ENCODE assay signal across 22 cellular contexts in the genomic region with DNA sequence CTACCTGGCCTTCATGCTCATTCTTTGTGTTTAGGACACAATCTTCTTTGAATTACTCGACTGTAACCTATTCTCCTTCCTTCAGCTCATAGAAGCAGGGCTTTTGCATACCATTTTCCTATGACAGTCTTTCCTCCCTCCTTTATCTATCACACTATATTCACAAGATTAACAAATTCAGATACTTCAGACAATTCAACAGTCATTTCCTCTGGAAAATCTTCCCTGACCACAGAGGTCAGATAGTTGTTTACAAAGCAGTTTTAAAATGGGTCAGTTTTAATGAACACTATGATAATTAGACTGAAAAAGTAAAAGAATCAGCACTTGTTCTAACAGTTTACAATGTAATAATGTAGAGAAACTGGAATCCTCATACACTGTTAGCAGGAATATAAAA. TPM values are rescaled to one million over a fixed set of nuclear protein-coding genes. Genes with fewer than 3 reads are reported as not detected.
DNase-seq lines count a peak whose midpoint lies in the region; ATAC-seq, FAIRE-seq and TF ChIP-seq lines count a peak whose summit lies in the region.
"Had no signal": no experiment of that assay in that cellular context is flagged by ENCODE, and none has a peak within 500 bp of the region (broad histone marks: within the 10 kb centered on the region; RNA-seq: fewer than 3 reads in every experiment).

No MANE protein-coding gene starts in this region.

- H3K9me3 ChIP-seq in DND-41 (ENCODE audit: insufficient read depth, low read length, severe bottlenecking) = peaks cover under 1% of the 10 kb centered on the region
- H3K9me3 ChIP-seq in OCI-LY7 (ENCODE audit: low read length) = peaks cover 10% of the 10 kb centered on the region
- H3K9me3 ChIP-seq in K562 (replicated peaks; ENCODE audit: control insufficient read depth, insufficient read depth, low read depth, low read length) = no peaks in the 10 kb centered on the region
- no peaks in the 10 kb centered on the region for H3K9me3 ChIP-seq in MM.1S (replicated peaks; ENCODE audit: insufficient read depth, low read length)
- H3K9me3 ChIP-seq: thoracic aorta had no signal

- H3K4me3 ChIP-seq in DND-41 (ENCODE audit: low read depth in 1 of 2, low read length in 2 of 2) (no peak overlapping the region), OCI-LY7 (ENCODE audit: low read depth, low read length, poor library complexity, severe bottlenecking) (peak overlapping the region; percentile 22), K562 (no peak overlapping the region), MM.1S (ENCODE audit: low read length) (no peak overlapping the region)
- H3K4me3 ChIP-seq: thoracic aorta had no signal

- H3K27ac Mint-ChIP-seq in activated CD4-positive, alpha-beta memory T cell treated with anti-CD3 and anti-CD28 coated beads for 36 hours = no peak overlapping the region
- H3K27ac Mint-ChIP-seq: activated CD8-positive, alpha-beta memory T cell treated with anti-CD3 and anti-CD28 coated beads, Interleukin-2, amount 10 ng/mL, durations not matched to agents 7 days and 5 days; stimulated activated naive B cell treated with anti-CD40 and anti-IgM and Interleukin-4, amounts not matched to agents 10 μg/mL and 1 μg/mL and 100 μg/mL, for 72 hours had no signal

- TF ChIP-seq CTCF in DND-41 (IDR thresholded peaks at IDR 0.05; ENCODE audit: borderline replicate concordance, extremely low read depth, low read length, poor library complexity, severe bottlenecking) (no peak), OCI-LY7 (conservative IDR thresholded peaks at IDR 0.05; ENCODE audit: low read length) (no peak), K562 (IDR thresholded peaks at IDR 0.05 in 2 of 3, conservative IDR thresholded peaks at IDR 0.05 in 1 of 3; ENCODE audit: insufficient read depth in 2 of 3, low read depth in 1 of 3, low read length in 3 of 3) (no peak), MM.1S (IDR thresholded peaks at IDR 0.05; ENCODE audit: low read length) (no peak)

- peaks cover 65% of the 10 kb centered on the region for H3K79me2 ChIP-seq in DND-41 (ENCODE audit: insufficient read depth, low read length)
- H3K79me2 ChIP-seq in OCI-LY7 (ENCODE audit: insufficient read depth, low read depth, low read length) = peaks cover 86% of the 10 kb centered on the region
- peaks cover 70% of the 10 kb centered on the region for H3K79me2 ChIP-seq in K562 (ENCODE audit: control insufficient read depth, insufficient read depth, low read length)
- peaks cover 40% of the 10 kb centered on the region for H3K79me2 ChIP-seq in MM.1S (ENCODE audit: low read length)

- ATAC-seq in DND-41 (ENCODE audit: insufficient read depth, low read depth) = no peak
- no peak for ATAC-seq in K562
- ATAC-seq: activated CD8-positive, alpha-beta memory T cell treated with anti-CD3 and anti-CD28 coated beads, Interleukin-2, amount 10 ng/mL, durations not matched to agents 7 days and 5 days; stimulated activated naive B cell treated with anti-CD40 and anti-IgM and Interleukin-4, amounts not matched to agents 10 μg/mL and 1 μg/mL and 100 μg/mL, for 72 hours had no signal

- H4K20me1 ChIP-seq in DND-41 (ENCODE audit: insufficient read depth, low read length) (peaks cover 9% of the 10 kb centered on the region; the same call in 1 of the 2 replicates), OCI-LY7 (ENCODE audit: insufficient read depth, low read length) (peaks cover 10% of the 10 kb centered on the region), K562 (replicated peaks; ENCODE audit: control insufficient read depth, insufficient read depth, low read length) (no peaks in the 10 kb centered on the region), MM.1S (ENCODE audit: insufficient read depth, low read length) (no peaks in the 10 kb centered on the region)

- POLR2A ChIA-PET in OCI-LY7 (lab: Charles Lee) = interaction anchor here (0.9 kb wide), 1 partner anchor 14 kb away, joined by 3 read pairs; no protein-coding TSS in a partner anchor
- POLR2A ChIA-PET in K562 (lab: Yijun Ruan, JAX) = no interaction called here
- POLR2A ChIA-PET in activated CD4-positive, alpha-beta memory T cell treated with anti-CD3 and anti-CD28 coated beads for 36 hours (lab: Charles Lee) = no interaction called here

- BruUV-seq in OCI-LY7 (replicated peaks; lab: Mats Ljungman, UMichigan) (no TSS peak), K562 (replicated peaks; lab: Mats Ljungman, UMichigan) (TSS peak; percentile 0)

- no peak overlapping the region for H3K9ac ChIP-seq in DND-41 (ENCODE audit: low read depth, low read length)
- peak overlapping the region in 1 of 2 experiments; percentile 62; a peak in 2 of 4 replicates for H3K9ac ChIP-seq in K562 (ENCODE audit: insufficient read depth in 1 of 2, low read depth in 2 of 2, low read length in 2 of 2)
- H3K9ac ChIP-seq in MM.1S (ENCODE audit: low read length) = no peak overlapping the region

- H3K4me1 ChIP-seq in DND-41 (ENCODE audit: insufficient read depth, low read length) (peaks cover 31% of the 10 kb centered on the region), OCI-LY7 (ENCODE audit: insufficient read depth, low read length, poor library complexity, severe bottlenecking) (peaks cover 29% of the 10 kb centered on the region), K562 (replicated peaks in 1 of 2; ENCODE audit: control insufficient read depth in 2 of 2, insufficient read depth in 2 of 2, low read length in 2 of 2) (no peaks in the 10 kb centered on the region; a peak in 1 of 5 replicates), MM.1S (ENCODE audit: low read length) (no peaks in the 10 kb centered on the region)

- intact Hi-C loops in OCI-LY7 (cut with micrococcal nuclease; ENCODE audit: unreplicated experiment) = no loop called here
- intact Hi-C loops in K562 (cut with micrococcal nuclease) = no loop called here
- intact Hi-C loops in activated CD4-positive, alpha-beta memory T cell treated with anti-CD3 and anti-CD28 coated beads for 36 hours (cut with micrococcal nuclease) = no loop called here

- in situ Hi-C loops in K562 (cut with MboI) = no loop called here

- 13% methylated on average over 1 of the region's 1 CpG for WGBS in K562 (ENCODE audit: insufficient coverage, low coverage, missing lambda C conversion rate)

- no peak for FAIRE-seq in K562 (lab: Jason Lieb, UNC)
- FAIRE-seq: H1, small intestine had no signal

- no peaks in the 10 kb centered on the region for H3K9me1 ChIP-seq in K562 (ENCODE audit: control insufficient read depth, insufficient read depth, low read length)

- DNase-seq in DND-41 (no peak), EL (peak; percentile 16), OCI-LY7 (ENCODE audit: low spot score) (no peak), K562 (ENCODE audit: extremely low read depth in 1 of 4, low spot score in 3 of 4) (no peak), SHP77 (lab: John Stamatoyannopoulos, UW) (no peak), MM.1S (no peak)
- no peak for DNase-seq in activated CD4-positive, alpha-beta memory T cell treated with anti-CD3 and anti-CD28 coated beads for 36 hours
- DNase-seq: activated CD4-positive, CD25-positive, alpha-beta regulatory T cell treated with anti-CD3 and anti-CD28 coated beads, Interleukin-2, amount 50 U/mL, for 72 hours; activated CD8-positive, alpha-beta memory T cell treated with anti-CD3 and anti-CD28 coated beads, Interleukin-2, amount 10 ng/mL, durations not matched to agents 7 days and 5 days; activated gamma-delta T cell; amygdala; CD4-positive, alpha-beta memory T cell; DMS153; glutamatergic neuron; NCI-H146; NCI-H510A; NK-92 treated with Interleukin-12 subunit alpha and Interleukin-12 subunit beta, amount 100 ng/mL, for 24 hours; nucleus accumbens; small intestine; stimulated activated naive B cell treated with anti-CD40 and anti-IgM and Interleukin-4, amounts not matched to agents 10 μg/mL and 1 μg/mL and 100 μg/mL, for 72 hours had no signal

- TF ChIP-seq POLR2A in K562 (conservative IDR thresholded peaks at IDR 0.05) = no peak

- H2AFZ ChIP-seq in DND-41 (ENCODE audit: low read depth, low read length) (no peak overlapping the region), OCI-LY7 (ENCODE audit: low read length) (no peak overlapping the region), K562 (ENCODE audit: low read depth, low read length) (no peak overlapping the region), MM.1S (ENCODE audit: low read length) (no peak overlapping the region)

- TF ChIP-seq EP300 in K562 (IDR thresholded peaks at IDR 0.05; ENCODE audit: low read length) = no peak

- H3K4me3 Mint-ChIP-seq in activated CD4-positive, alpha-beta memory T cell treated with anti-CD3 and anti-CD28 coated beads for 36 hours = no peak overlapping the region
- H3K4me3 Mint-ChIP-seq: activated CD8-positive, alpha-beta memory T cell treated with anti-CD3 and anti-CD28 coated beads, Interleukin-2, amount 10 ng/mL, durations not matched to agents 7 days and 5 days; stimulated activated naive B cell treated with anti-CD40 and anti-IgM and Interleukin-4, amounts not matched to agents 10 μg/mL and 1 μg/mL and 100 μg/mL, for 72 hours had no signal

- H3K27me3 ChIP-seq in DND-41 (ENCODE audit: insufficient read depth, low read length, poor library complexity) = no peaks in the 10 kb centered on the region
- no peaks in the 10 kb centered on the region for H3K27me3 ChIP-seq in K562 (ENCODE audit: control insufficient read depth in 2 of 2, insufficient read depth in 2 of 2, low read length in 2 of 2)
- H3K27me3 ChIP-seq in MM.1S (replicated peaks; ENCODE audit: insufficient read depth, low read length) = no peaks in the 10 kb centered on the region

- 0 out of 2 replicates have a peak, but pooled peaks cover 3% of the 10 kb centered on the region for H3F3A ChIP-seq in MM.1S (ENCODE audit: insufficient read depth, low read length)

- peaks cover 19% of the 10 kb centered on the region for H3K36me3 Mint-ChIP-seq in activated CD4-positive, alpha-beta memory T cell treated with anti-CD3 and anti-CD28 coated beads for 36 hours

- no peak overlapping the region for H3K27ac ChIP-seq in DND-41 (ENCODE audit: low read length)
- H3K27ac ChIP-seq in OCI-LY7 (ENCODE audit: low read depth, low read length, poor library complexity, severe bottlenecking) = no peak overlapping the region
- no peak overlapping the region for H3K27ac ChIP-seq in K562 (ENCODE audit: extremely low read depth, low read depth, low read length)
- H3K27ac ChIP-seq in MM.1S (ENCODE audit: low read length) = no peak overlapping the region
- H3K27ac ChIP-seq: thoracic aorta had no signal

- H3K4me2 ChIP-seq in DND-41 (ENCODE audit: insufficient read depth, low read length) (peak overlapping the region; percentile 66; the same call in 1 of the 2 replicates), OCI-LY7 (ENCODE audit: low read length) (peak overlapping the region; percentile 94; the same call in 1 of the 2 replicates), K562 (ENCODE audit: insufficient read depth, low read length) (peak overlapping the region; percentile 66), MM.1S (ENCODE audit: low read depth, low read length) (no peak overlapping the region)

- CTCF ChIA-PET in OCI-LY7 (lab: Charles Lee; ENCODE audit: unreplicated experiment) (no interaction called here), K562 (lab: Yijun Ruan, JAX; ENCODE audit: low intra/inter-chr PET ratio) (no interaction called here)
- CTCF ChIA-PET in activated CD4-positive, alpha-beta memory T cell treated with anti-CD3 and anti-CD28 coated beads for 36 hours (lab: Charles Lee) = no interaction called here

- H3K4me1 Mint-ChIP-seq in activated CD4-positive, alpha-beta memory T cell treated with anti-CD3 and anti-CD28 coated beads for 36 hours (ENCODE audit: low read depth) = peaks cover 28% of the 10 kb centered on the region

- no peak for TF ChIP-seq RAD21 in K562 (CRISPR knock-in tag; conservative IDR thresholded peaks at IDR 0.05 in 1 of 2, IDR thresholded peaks at IDR 0.05 in 1 of 2)

- H3K9me3 Mint-ChIP-seq in activated CD4-positive, alpha-beta memory T cell treated with anti-CD3 and anti-CD28 coated beads for 36 hours = peaks cover under 1% of the 10 kb centered on the region
- H3K9me3 Mint-ChIP-seq: stimulated activated naive B cell treated with anti-CD40 and anti-IgM and Interleukin-4, amounts not matched to agents 10 μg/mL and 1 μg/mL and 100 μg/mL, for 72 hours had no signal

- H3K27me3 Mint-ChIP-seq in activated CD4-positive, alpha-beta memory T cell treated with anti-CD3 and anti-CD28 coated beads for 36 hours = no peaks in the 10 kb centered on the region
- H3K27me3 Mint-ChIP-seq: activated CD8-positive, alpha-beta memory T cell treated with anti-CD3 and anti-CD28 coated beads, Interleukin-2, amount 10 ng/mL, durations not matched to agents 7 days and 5 days; CD4-positive, alpha-beta memory T cell; stimulated activated naive B cell treated with anti-CD40 and anti-IgM and Interleukin-4, amounts not matched to agents 10 μg/mL and 1 μg/mL and 100 μg/mL, for 72 hours had no signal

- H3K9me2 ChIP-seq in OCI-LY7 (ENCODE audit: insufficient read depth, low read length) (no peaks in the 10 kb centered on the region), MM.1S (replicated peaks; ENCODE audit: insufficient read depth, low read length) (no peaks in the 10 kb centered on the region)

- H3K36me3 ChIP-seq in DND-41 (ENCODE audit: insufficient read depth, low read length) (peaks cover 30% of the 10 kb centered on the region), OCI-LY7 (ENCODE audit: insufficient read depth, low read length) (peaks cover 65% of the 10 kb centered on the region), K562 (ENCODE audit: control insufficient read depth, insufficient read depth, low read length) (peaks cover 25% of the 10 kb centered on the region; the same call in 1 of the 3 replicates), MM.1S (replicated peaks; ENCODE audit: insufficient read depth, low read length) (no peaks in the 10 kb centered on the region)
- H3K36me3 ChIP-seq: thoracic aorta had no signal

RNA-seq across cellular contexts. Expression of a gene that starts 4.3 kb away (rescaled TPM):
- 38.8 and 52.3 TPM in 2 replicates for total RNA-seq in OCI-LY7 (2014; rRNA removed; shearing (Covaris generic))
- total RNA-seq in OCI-LY7 (2022) (28.4 and 32.9 TPM in 2 replicates), K562 (2014; rRNA removed) (16.1 and 16.8 TPM in 2 replicates), K562 (2014; rRNA removed; fragmentation: Illumina TruSeq; extraction: Trizol) (17.4 and 19.6 TPM in 2 replicates), K562 (2015; rRNA removed; fragmentation: Illumina TruSeq; extraction: Trizol) (13.3 and 14.8 TPM in 2 replicates), K562 (2021) (11.5 and 15.3 TPM in 2 replicates)
- total RNA-seq in K562 (2011; cell fraction: chromatin; rRNA removed; ENCODE audit: low replicate concordance) = 10.9 and 11.7 TPM in 2 replicates
- 10.4 and 11.3 TPM in 2 replicates for total RNA-seq in K562 (2011; cell fraction: nucleolus; rRNA removed)
- total RNA-seq in K562 (2011; cell fraction: nucleoplasm; rRNA removed) = 9.6 and 11.2 TPM in 2 replicates
- polyA plus RNA-seq in K562 (2011; rRNA removed) (10.3 and 16.0 TPM in 2 replicates), K562 (2014; fragmentation: Illumina TruSeq; extraction: Trizol) (13.7 and 17.4 TPM in 2 replicates), K562 (2014; fragmentation: Nextera tagmentation; extraction: Ambion mirVana) (1 to 10 TPM; 8.9 TPM), K562 (2014; rRNA removed) (13.9 and 14.7 TPM in 2 replicates)
- polyA plus RNA-seq in K562 (2011; cell fraction: cytosol; rRNA removed) = 5.4 and 5.9 TPM in 2 replicates
- 6.2 and 6.7 TPM in 2 replicates for polyA plus RNA-seq in K562 (2011; cell fraction: nucleus; rRNA removed)
- polyA plus RNA-seq in K562 (2012) = 8.1 and 11.1 TPM in 2 replicates
- 9.6 and 11.5 TPM in 2 replicates for polyA minus RNA-seq in K562 (2011; rRNA and poly(A)+ RNA removed)
- 6.9 and 7.9 TPM in 2 replicates for polyA minus RNA-seq in K562 (2011; cell fraction: cytosol; rRNA and poly(A)+ RNA removed)
- polyA minus RNA-seq in K562 (2011; cell fraction: nucleus; rRNA and poly(A)+ RNA removed) = 7.0 and 9.8 TPM in 2 replicates
- 10 to 100 TPM; 18.2 to 18.8 TPM for total RNA-seq in activated CD4-positive, alpha-beta memory T cell treated with anti-CD3 and anti-CD28 coated beads for 36 hours

RNA-seq across cellular contexts. Expression of a gene that starts 58.8 kb away (rescaled TPM):
- 18.1 and 21.4 TPM in 2 replicates for total RNA-seq in OCI-LY7 (2014; rRNA removed; shearing (Covaris generic))
- 31.8 and 33.5 TPM in 2 replicates for total RNA-seq in OCI-LY7 (2022)
- total RNA-seq in K562 (2011; cell fraction: chromatin; rRNA removed; ENCODE audit: low replicate concordance) = 10.5 and 32.0 TPM in 2 replicates
- total RNA-seq in K562 (2011; cell fraction: nucleolus; rRNA removed) = 5.3 TPM in 2 replicates
- total RNA-seq in K562 (2011; cell fraction: nucleoplasm; rRNA removed) = 8.2 and 13.6 TPM in 2 replicates
- 16.4 and 18.0 TPM in 2 replicates for total RNA-seq in K562 (2014; rRNA removed)
- total RNA-seq in K562 (2014; rRNA removed; fragmentation: Illumina TruSeq; extraction: Trizol) = 18.3 and 21.7 TPM in 2 replicates
- 14.7 and 16.6 TPM in 2 replicates for total RNA-seq in K562 (2015; rRNA removed; fragmentation: Illumina TruSeq; extraction: Trizol)
- total RNA-seq in K562 (2021) = 17.9 and 19.2 TPM in 2 replicates
- polyA plus RNA-seq in K562 (2011; rRNA removed) = 8.9 and 10.1 TPM in 2 replicates
- 5.0 and 5.5 TPM in 2 replicates for polyA plus RNA-seq in K562 (2011; cell fraction: cytosol; rRNA removed)
- 7.0 and 7.2 TPM in 2 replicates for polyA plus RNA-seq in K562 (2011; cell fraction: nucleus; rRNA removed)
- 15.9 and 17.2 TPM in 2 replicates for polyA plus RNA-seq in K562 (2012)
- 20.7 and 21.1 TPM in 2 replicates for polyA plus RNA-seq in K562 (2014; fragmentation: Illumina TruSeq; extraction: Trizol)
- 1 to 10 TPM; 3.5 to 3.8 TPM for polyA plus RNA-seq in K562 (2014; fragmentation: Nextera tagmentation; extraction: Ambion mirVana)
- polyA plus RNA-seq in K562 (2014; rRNA removed) = 9.4 and 10.4 TPM in 2 replicates
- polyA minus RNA-seq in K562 (2011; rRNA and poly(A)+ RNA removed) = 22.6 and 27.9 TPM in 2 replicates
- polyA minus RNA-seq in K562 (2011; cell fraction: cytosol; rRNA and poly(A)+ RNA removed) = 8.9 and 18.3 TPM in 2 replicates
- 6.1 and 12.0 TPM in 2 replicates for polyA minus RNA-seq in K562 (2011; cell fraction: nucleus; rRNA and poly(A)+ RNA removed)
- total RNA-seq in activated CD4-positive, alpha-beta memory T cell treated with anti-CD3 and anti-CD28 coated beads for 36 hours = 10 to 100 TPM; 32.2 to 32.3 TPM
